ENCODE assay signal across 17 cellular contexts in genomic region chr20:61786230-61786629, GRCh38.
"Had no signal": no experiment of that assay in that cellular context is flagged by ENCODE, and none has a peak within 500 bp of the region (broad histone marks: within the 10 kb centered on the region; RNA-seq: fewer than 3 reads in every experiment).

No MANE protein-coding gene starts in this region.

- H3K4me1 Mint-ChIP-seq: stimulated activated naive CD8-positive, alpha-beta T cell treated with anti-CD3 and anti-CD28 coated beads, Interleukin-15, amount 100 ng/mL, for 72 hours; T-helper 17 cell had no signal

- ATAC-seq: activated CD8-positive, alpha-beta T cell treated with anti-CD3 and anti-CD28 coated beads for 36 hours; activated T-cell treated with anti-CD3 and anti-CD28 coated beads, Interleukin-2, amount 50 U/mL, for 72 hours; effector memory CD8-positive, alpha-beta T cell; heart right ventricle; naive thymus-derived CD8-positive, alpha-beta T cell; T-helper 17 cell had no signal

- H3K27me3 ChIP-seq: brain microvascular endothelial cell, sigmoid colon, spleen had no signal

- H3K27ac ChIP-seq: brain microvascular endothelial cell, epithelial cell of prostate, heart right ventricle, sigmoid colon, spleen had no signal

- H3K4me1 ChIP-seq: heart right ventricle, sigmoid colon, spleen had no signal

- H3K4me3 Mint-ChIP-seq: activated CD8-positive, alpha-beta T cell treated with anti-CD3 and anti-CD28 coated beads for 36 hours; activated naive CD8-positive, alpha-beta T cell; activated T-cell treated with anti-CD3 and anti-CD28 coated beads, Interleukin-2, amount 50 U/mL, for 72 hours; dendritic cell treated with granulocyte-macrophage colony-stimulating factor and Interleukin-4, amounts not matched to agents 40 ng/mL and 50 ng/mL, for 4 days; effector memory CD8-positive, alpha-beta T cell; naive thymus-derived CD8-positive, alpha-beta T cell; stimulated activated naive CD8-positive, alpha-beta T cell treated with anti-CD3 and anti-CD28 coated beads, Interleukin-15, amount 100 ng/mL, for 72 hours; T-helper 17 cell had no signal

- H3K27me3 Mint-ChIP-seq: activated CD8-positive, alpha-beta T cell treated with anti-CD3 and anti-CD28 coated beads for 36 hours; dendritic cell treated with granulocyte-macrophage colony-stimulating factor and Interleukin-4, amounts not matched to agents 40 ng/mL and 50 ng/mL, for 4 days; T-helper 17 cell had no signal

- H3K36me3 ChIP-seq: brain microvascular endothelial cell, heart right ventricle, sigmoid colon, spleen had no signal

- H3K27ac Mint-ChIP-seq: activated CD8-positive, alpha-beta T cell treated with anti-CD3 and anti-CD28 coated beads for 36 hours; activated naive CD8-positive, alpha-beta T cell; activated T-cell treated with anti-CD3 and anti-CD28 coated beads, Interleukin-2, amount 50 U/mL, for 72 hours; dendritic cell treated with granulocyte-macrophage colony-stimulating factor and Interleukin-4, amounts not matched to agents 40 ng/mL and 50 ng/mL, for 4 days; effector memory CD8-positive, alpha-beta T cell; naive thymus-derived CD8-positive, alpha-beta T cell; stimulated activated naive CD8-positive, alpha-beta T cell treated with anti-CD3 and anti-CD28 coated beads, Interleukin-15, amount 100 ng/mL, for 72 hours; T-helper 17 cell had no signal

- H3K4me3 ChIP-seq: heart right ventricle, sigmoid colon, spleen had no signal

- DNase-seq: activated CD4-positive, alpha-beta T cell treated with anti-CD3 and anti-CD28 coated beads for 4 hours; activated CD8-positive, alpha-beta T cell treated with anti-CD3 and anti-CD28 coated beads for 36 hours; activated gamma-delta T cell treated with Interleukin-2 at 50 U/mL for 16 hours; activated T-cell treated with anti-CD3 and anti-CD28 coated beads, Interleukin-2, amount 50 U/mL, for 72 hours; brain microvascular endothelial cell; cerebellar nuclear complex; effector memory CD8-positive, alpha-beta T cell; heart right ventricle; mesenchymal stem cell; sigmoid colon; spleen; stimulated activated naive CD8-positive, alpha-beta T cell treated with anti-CD3 and anti-CD28 coated beads, Interleukin-15, amount 100 ng/mL, for 72 hours; T-helper 17 cell had no signal
